9 cellular contexts compared by ENCODE assay signal in the genomic region with DNA sequence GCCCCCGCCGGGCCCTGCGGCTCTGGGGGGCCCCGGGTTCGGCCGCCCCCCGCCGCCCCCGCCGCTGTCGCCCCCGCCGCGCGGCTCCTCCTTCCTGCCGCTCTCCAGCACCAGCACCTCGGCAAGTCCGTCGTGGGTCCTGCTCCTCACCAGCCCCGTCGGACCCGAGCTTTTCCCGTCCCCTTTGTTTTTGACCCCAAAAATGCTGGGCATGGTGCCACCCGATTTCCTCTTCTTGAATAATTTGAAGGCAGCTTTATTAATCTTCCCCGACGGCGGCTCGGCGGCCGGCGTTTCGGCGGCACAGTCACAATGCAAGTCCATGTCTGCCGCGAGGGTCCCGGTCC. TPM values are rescaled to one million over a fixed set of nuclear protein-coding genes. Genes with fewer than 3 reads are reported as not detected.
DNase-seq lines count a peak whose midpoint lies in the region; ATAC-seq and TF ChIP-seq lines count a peak whose summit lies in the region.
"Had no signal": no experiment of that assay in that cellular context is flagged by ENCODE, and none has a peak within 500 bp of the region (broad histone marks: within the 10 kb centered on the region; RNA-seq: fewer than 3 reads in every experiment).

No MANE protein-coding gene starts in this region.

- TF ChIP-seq POLR2A in tibial nerve (IDR thresholded peaks at IDR 0.05), result no peak

- in situ Hi-C loops in astrocyte of the cerebellum (cut with HindIII; ENCODE audit: low sequenced_read_pairs), result no loop called here

- no peak for ATAC-seq in left colon
- ATAC-seq in HG03045 (IDR thresholded peaks at IDR 0.05; ENCODE audit: unreplicated experiment), result no peak
- ATAC-seq: K562 had no signal

- no peak for TF ChIP-seq EP300 in tibial nerve (IDR thresholded peaks at IDR 0.05)

- POLR2A ChIA-PET in GM10248 (lab: Yijun Ruan, JAX), result no interaction called here

- H3K9ac ChIP-seq in mesenchymal stem cell (ENCODE audit: low read length), result peak overlapping the region; percentile 14

- H3K4me2 ChIP-seq in mesenchymal stem cell (ENCODE audit: low read length, poor library complexity, severe bottlenecking), result peak overlapping the region; percentile 87

- H2BK12ac ChIP-seq in mesenchymal stem cell (ENCODE audit: low read length in 2 of 2), result no peak overlapping the region

- no peak overlapping the region for H3K4ac ChIP-seq in mesenchymal stem cell (ENCODE audit: low read depth in 1 of 2, low read length in 2 of 2)

- peaks cover 2% of the 10 kb centered on the region for H3K36me3 Mint-ChIP-seq in activated naive CD4-positive, alpha-beta T cell treated with anti-CD3 and anti-CD28 coated beads, Interleukin-2, amount 10 ng/mL, durations not matched to agents 7 days and 5 days

- CTCF ChIA-PET in activated naive CD4-positive, alpha-beta T cell treated with anti-CD3 and anti-CD28 coated beads, Interleukin-2, amount 10 ng/mL, durations not matched to agents 7 days and 5 days (lab: Charles Lee), result no interaction called here
- CTCF ChIA-PET in GM10248 (lab: Yijun Ruan, JAX), result interaction anchor here (0.7 kb wide), 1 partner anchor 57 kb away, joined by 3 read pairs; no protein-coding TSS in a partner anchor

- H3K4me3 ChIP-seq in astrocyte of the cerebellum (ENCODE audit: low read depth, low read length), result peak overlapping the region; percentile 41
- H3K4me3 ChIP-seq in mesenchymal stem cell (ENCODE audit: insufficient read depth in 1 of 2, low read depth in 1 of 2, low read length in 2 of 2), result peak overlapping the region; percentile 61 to 72
- H3K4me3 ChIP-seq in tibial nerve, result peak overlapping the region; percentile 18 to 48 (median 27)
- H3K4me3 ChIP-seq: K562 had no signal

- H3K27ac Mint-ChIP-seq in activated naive CD4-positive, alpha-beta T cell treated with anti-CD3 and anti-CD28 coated beads, Interleukin-2, amount 10 ng/mL, durations not matched to agents 7 days and 5 days, result peak overlapping the region; percentile 45

- 4% methylated on average over 30 of the region's 36 CpGs for WGBS in mesenchymal stem cell
- WGBS in tibial nerve, 2 donors, result 1% methylated on average over 26 of the region's 36 CpGs; no CpG with 5 or more reads in 1 of the 2 donors

- no peak overlapping the region for H4K8ac ChIP-seq in mesenchymal stem cell (ENCODE audit: low read length)

- no peak overlapping the region for H3K18ac ChIP-seq in mesenchymal stem cell (ENCODE audit: low read depth in 1 of 2, low read length in 2 of 2)

- H3K79me1 ChIP-seq in mesenchymal stem cell (replicated peaks; ENCODE audit: low read length, poor library complexity, severe bottlenecking), result no peaks in the 10 kb centered on the region

- H3K9me3 ChIP-seq in mesenchymal stem cell (ENCODE audit: control insufficient read depth, low read length) (no peaks in the 10 kb centered on the region), tibial nerve (no peaks in the 10 kb centered on the region)

- no peak for DNase-seq in activated naive CD4-positive, alpha-beta T cell treated with anti-CD3 and anti-CD28 coated beads, Interleukin-2, amount 10 ng/mL, durations not matched to agents 7 days and 5 days
- no peak for DNase-seq in activated naive CD4-positive, alpha-beta T cell treated with anti-CD3 and anti-CD28 coated beads, Interleukin-2, amount 50 U/mL, for 16 hours
- DNase-seq in astrocyte of the cerebellum (ENCODE audit: low read depth) (no peak), mesenchymal stem cell (no peak), tibial nerve (ENCODE audit: low spot score in 2 of 2) (no peak), left colon (no peak), GM10248 (ENCODE audit: extremely low spot score) (no peak)

- no peak overlapping the region for H2AFZ ChIP-seq in mesenchymal stem cell (ENCODE audit: low read depth, low read length)

- no peak overlapping the region for H2AK5ac ChIP-seq in mesenchymal stem cell (ENCODE audit: low read length, severe bottlenecking)

- no peak overlapping the region for H2BK5ac ChIP-seq in mesenchymal stem cell (ENCODE audit: low read depth, low read length, poor library complexity, severe bottlenecking)

- H3K36me3 ChIP-seq in mesenchymal stem cell (ENCODE audit: control insufficient read depth in 1 of 2, insufficient read depth in 2 of 2, low read depth in 1 of 2, low read length in 2 of 2), result no peaks in the 10 kb centered on the region
- H3K36me3 ChIP-seq in tibial nerve, result no peaks in the 10 kb centered on the region

- peaks cover 80% of the 10 kb centered on the region for H3K27me3 Mint-ChIP-seq in activated naive CD4-positive, alpha-beta T cell treated with anti-CD3 and anti-CD28 coated beads, Interleukin-2, amount 10 ng/mL, durations not matched to agents 7 days and 5 days

- intact Hi-C loops in left colon (cut with DNase I, micrococcal nuclease), result no loop called here

- no peak overlapping the region for H4K91ac ChIP-seq in mesenchymal stem cell (ENCODE audit: low read length)

- TF ChIP-seq CTCF in astrocyte of the cerebellum (IDR thresholded peaks at IDR 0.05; ENCODE audit: low read depth, low read length, missing control alignments), result no peak
- TF ChIP-seq CTCF in tibial nerve (IDR thresholded peaks at IDR 0.05), result no peak
- TF ChIP-seq CTCF in GM10248 (IDR thresholded peaks at IDR 0.05; ENCODE audit: control extremely low read depth, extremely low read depth, low read depth, missing control alignments), result no peak

- peak overlapping the region; percentile 31 for H2BK15ac ChIP-seq in mesenchymal stem cell (ENCODE audit: low read depth, poor library complexity, severe bottlenecking)

- H3K9me3 Mint-ChIP-seq in activated naive CD4-positive, alpha-beta T cell treated with anti-CD3 and anti-CD28 coated beads, Interleukin-2, amount 10 ng/mL, durations not matched to agents 7 days and 5 days, result no peaks in the 10 kb centered on the region

- H3K4me3 Mint-ChIP-seq in activated naive CD4-positive, alpha-beta T cell treated with anti-CD3 and anti-CD28 coated beads, Interleukin-2, amount 10 ng/mL, durations not matched to agents 7 days and 5 days, result peak overlapping the region; percentile 7

- no peak overlapping the region for H3K27ac ChIP-seq in mesenchymal stem cell (ENCODE audit: low read length, poor library complexity, severe bottlenecking)
- no peak overlapping the region for H3K27ac ChIP-seq in tibial nerve

- H2BK120ac ChIP-seq in mesenchymal stem cell (ENCODE audit: low read depth, low read length), result no peak overlapping the region

- peaks cover 13% of the 10 kb centered on the region for H3K4me1 ChIP-seq in mesenchymal stem cell (ENCODE audit: control insufficient read depth, insufficient read depth, low read depth, low read length)
- H3K4me1 ChIP-seq in tibial nerve, result peaks cover 0 to 18% (median 3%) of the 10 kb centered on the region in 4 donors

- peaks cover 11% of the 10 kb centered on the region for H3K4me1 Mint-ChIP-seq in activated naive CD4-positive, alpha-beta T cell treated with anti-CD3 and anti-CD28 coated beads, Interleukin-2, amount 10 ng/mL, durations not matched to agents 7 days and 5 days

- H3K27me3 ChIP-seq in mesenchymal stem cell (ENCODE audit: control insufficient read depth in 1 of 2, insufficient read depth in 1 of 2, low read length in 2 of 2) (peaks cover 58 to 64% of the 10 kb centered on the region in 2 experiments), tibial nerve (peaks cover 0 to 66% of the 10 kb centered on the region in 2 donors)

- no peak overlapping the region for H3K14ac ChIP-seq in mesenchymal stem cell (ENCODE audit: low read length in 2 of 2)

- no peak overlapping the region for H3K23ac ChIP-seq in mesenchymal stem cell (ENCODE audit: low read length in 2 of 2)

RNA-seq across cellular contexts. Expression of gene AMER2, which starts 0.9 kb away (rescaled TPM):
- polyA plus RNA-seq in mesenchymal stem cell (2013, experiment 1 of 2), result not detected
- polyA plus RNA-seq in mesenchymal stem cell (2013, experiment 2 of 2), result not detected
- total RNA-seq in tibial nerve (1 to 10 TPM in 1 of 4 donors, under 1 TPM in 1, not detected in 2; 0.22 to 1.4 TPM), left colon (under 1 TPM in 1 of 2 donors, not detected in 1; 0.08 TPM)
- total RNA-seq: K562 had no signal
- polyA plus RNA-seq: K562 had no signal
